8 cellular contexts compared by ENCODE assay signal in the genomic region with DNA sequence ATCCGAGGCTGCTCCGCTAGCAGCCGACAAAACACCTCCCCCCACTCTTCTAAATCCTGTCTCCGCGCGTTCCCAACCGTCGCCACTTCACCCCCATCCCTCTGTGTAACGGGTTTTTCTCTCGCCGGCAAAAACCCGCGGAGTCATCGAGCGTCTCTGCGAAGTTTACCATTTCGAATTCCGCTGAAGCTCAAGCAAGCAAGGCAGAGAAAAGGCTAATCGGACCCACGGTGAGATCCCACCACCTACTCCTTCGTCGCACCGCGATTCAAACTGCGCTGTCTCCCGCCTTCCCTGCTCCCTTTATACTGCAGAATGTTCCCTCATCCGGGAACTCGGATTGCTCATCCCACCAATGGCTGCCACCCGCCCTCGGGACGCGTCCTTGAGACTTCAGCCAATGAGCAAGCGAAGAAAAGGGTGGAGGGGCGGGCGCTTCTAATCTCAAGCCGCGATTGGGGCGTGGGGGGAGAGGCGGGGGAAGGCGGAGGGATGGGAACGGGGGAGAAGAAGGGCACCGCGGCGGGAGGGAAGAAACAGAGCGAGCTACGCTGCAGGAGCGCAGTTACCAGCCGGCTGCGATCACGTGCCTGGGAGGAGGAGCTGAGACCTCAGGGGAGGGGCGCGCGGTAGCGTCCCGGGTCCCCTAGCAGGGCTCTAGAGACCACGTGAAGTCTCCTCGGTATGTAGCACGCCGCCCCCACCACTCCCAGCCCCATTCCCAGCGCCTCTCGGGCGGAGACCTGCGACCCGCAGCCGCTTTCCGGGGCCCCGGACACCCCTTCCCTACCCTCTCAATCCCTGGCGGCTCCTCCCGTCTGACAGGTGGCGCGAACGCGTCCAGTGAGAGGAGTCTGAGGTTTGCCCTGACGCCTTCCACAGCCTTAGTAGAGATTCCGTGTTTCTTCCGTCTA. TPM values are rescaled to one million over a fixed set of nuclear protein-coding genes. Genes with fewer than 3 reads are reported as not detected.
DNase-seq lines count a peak whose midpoint lies in the region; ATAC-seq and TF ChIP-seq lines count a peak whose summit lies in the region.

H2AZ1 (minus strand) TSS at position 277 of the 914 bp plus-strand sequence; CDS start at position 172, 105 bp downstream.

- POLR2A ChIA-PET in PC-9 (lab: Charles Lee; ENCODE audit: unreplicated experiment), result interaction anchor here (0.6 to 1.0 kb wide), 7 partner anchors 117 to 890 kb away, joined by 3 to 7 read pairs (median 4); no protein-coding TSS in a partner anchor

- H3K27ac ChIP-seq in PC-9 (peak within 1 kb of the TSS; percentile 80), esophagus (ENCODE audit: low read depth in 2 of 2, low read length in 1 of 2) (peak within 1 kb of the TSS; percentile 90 to 98), mucosa of rectum (ENCODE audit: low read depth in 2 of 2, low read length in 2 of 2) (peak within 1 kb of the TSS; percentile 92 to 95)

- no peaks in the 10 kb centered on the region for H3K9me2 ChIP-seq in PC-9 (ENCODE audit: insufficient read depth)

- CTCF ChIA-PET in PC-9 (lab: Charles Lee), result interaction anchor here (0.6 kb wide), 1 partner anchor 133 kb away, joined by 4 read pairs; no protein-coding TSS in a partner anchor

- peak; percentile 95 for DNase-seq in DMS53 treated with DMSO at 0.1 percent for 48 hours (lab: John Stamatoyannopoulos, UW; ENCODE audit: unreplicated experiment)
- DNase-seq in KBM-7, result peak; percentile 95
- peak; percentile 91 to 95 for DNase-seq in PC-9
- DNase-seq in activated T-cell treated with anti-CD3 and anti-CD28 coated beads, Interleukin-2, amount 50 U/mL, for 1 hour, result peak; percentile 95
- DNase-seq in stimulated activated CD8-positive, alpha-beta memory T cell treated with anti-CD3 and anti-CD28 coated beads, Interleukin-4, amount 100 ng/mL, for 48 hours, result peak; percentile 97

- in situ Hi-C loops in KBM-7 (cut with MboI; ENCODE audit: low pct_unique_long_range_greater_than_20kb, low sequenced_read_pairs), result no loop called here

- intact Hi-C loops in PC-9 (cut with micrococcal nuclease; ENCODE audit: unreplicated experiment), result loop anchor here (1.0 to 5.0 kb wide), 5 partner anchors 58 to 1808 kb away; partner anchors contain the start of genes LAMTOR3 and STPG2

- peak; percentile 58 for ATAC-seq in GM21723 (IDR thresholded peaks at IDR 0.05; ENCODE audit: unreplicated experiment)

- H3F3A ChIP-seq in PC-9 (ENCODE audit: insufficient read depth, low read depth), result peaks cover 30% of the 10 kb centered on the region

- H3K27me3 ChIP-seq in PC-9 (ENCODE audit: insufficient read depth, low read depth), result no peaks in the 10 kb centered on the region
- no peaks in the 10 kb centered on the region for H3K27me3 ChIP-seq in esophagus (ENCODE audit: control insufficient read depth in 1 of 2, insufficient read depth in 2 of 2, low read length in 2 of 2)
- H3K27me3 ChIP-seq in mucosa of rectum (ENCODE audit: control insufficient read depth in 2 of 2, insufficient read depth in 2 of 2, low read length in 2 of 2), result no peaks in the 10 kb centered on the region

- H4K20me1 ChIP-seq in PC-9 (ENCODE audit: insufficient read depth), result peaks cover 8% of the 10 kb centered on the region

- H2AFZ ChIP-seq in PC-9, result peak within 1 kb of the TSS; percentile 97

- 0 to 1% methylated on average over 61 to 76 of the region's 76 CpGs for WGBS in esophagus, 2 donors

- H3K4me2 ChIP-seq in PC-9, result peak within 1 kb of the TSS; percentile 95

- no TSS peak for BruUV-seq in PC-9 (replicated peaks; lab: Mats Ljungman, UMichigan)

- peaks cover 28% of the 10 kb centered on the region for H3K4me1 ChIP-seq in PC-9 (replicated peaks; ENCODE audit: insufficient read depth)
- no peaks in the 10 kb centered on the region for H3K4me1 ChIP-seq in esophagus (ENCODE audit: control insufficient read depth in 2 of 2, insufficient read depth in 2 of 2, low read length in 1 of 2)
- peaks cover 15 to 20% of the 10 kb centered on the region in 2 donors for H3K4me1 ChIP-seq in mucosa of rectum (ENCODE audit: control insufficient read depth in 2 of 2, insufficient read depth in 2 of 2, low read length in 2 of 2)

- H3K36me3 ChIP-seq in PC-9 (ENCODE audit: low read depth), result peaks cover 14% of the 10 kb centered on the region
- no peaks in the 10 kb centered on the region for H3K36me3 ChIP-seq in esophagus (ENCODE audit: control insufficient read depth in 2 of 2, insufficient read depth in 2 of 2, low read length in 1 of 2)
- no peaks in the 10 kb centered on the region for H3K36me3 ChIP-seq in mucosa of rectum (ENCODE audit: control insufficient read depth in 2 of 2, insufficient read depth in 2 of 2, low read length in 2 of 2)

- no peak for TF ChIP-seq CTCF in PC-9 (conservative IDR thresholded peaks at IDR 0.05)

- peaks cover 36% of the 10 kb centered on the region for H3K79me2 ChIP-seq in PC-9 (ENCODE audit: low read depth)

- H3K9me3 ChIP-seq in PC-9 (ENCODE audit: insufficient read depth, low read depth) (no peaks in the 10 kb centered on the region), esophagus (ENCODE audit: control insufficient read depth in 2 of 2, insufficient read depth in 1 of 2, low read depth in 1 of 2, low read length in 1 of 2) (no peaks in the 10 kb centered on the region), mucosa of rectum (ENCODE audit: control insufficient read depth in 2 of 2, low read length in 2 of 2) (no peaks in the 10 kb centered on the region)

- H3K4me3 ChIP-seq in PC-9, result peak within 1 kb of the TSS; percentile 90
- H3K4me3 ChIP-seq in esophagus (ENCODE audit: low read depth in 1 of 2, low read length in 2 of 2), result peak within 1 kb of the TSS; percentile 86 to 97
- peak within 1 kb of the TSS; percentile 93 to 98 for H3K4me3 ChIP-seq in mucosa of rectum (ENCODE audit: low read length in 2 of 2)

- peak within 1 kb of the TSS; percentile 87 to 88 for H3K9ac ChIP-seq in mucosa of rectum (ENCODE audit: low read depth in 1 of 2, low read length in 2 of 2)

RNA-seq across cellular contexts. Expression of gene H2AZ1, which starts in this region (rescaled TPM):
- 345 and 372 TPM in 2 replicates for total RNA-seq in PC-9 (2021)
- polyA plus RNA-seq in esophagus, result 100 to 1,000 TPM in 1 of 2 donors, 10 to 100 TPM in 1; 83.5 to 345 TPM

Comparison
In these comparisons a context has a peak if more than half of its experiments do, and no peak if none do; other contexts are left out.
1. Peak in every context shown above with its lines: DNase-seq, ATAC-seq, H3K4me3 ChIP-seq and H3K27ac ChIP-seq.